ENCODE assay signal across 18 cellular contexts in genomic region chr2:34229998-34230397, GRCh38.
DNase-seq lines count a peak whose midpoint lies in the region; ATAC-seq and TF ChIP-seq lines count a peak whose summit lies in the region.
"Had no signal": no experiment of that assay in that cellular context is flagged by ENCODE, and none has a peak within 500 bp of the region (broad histone marks: within the 10 kb centered on the region; RNA-seq: fewer than 3 reads in every experiment).

No MANE protein-coding gene starts in this region.

- no peaks in the 10 kb centered on the region for H3K27me3 ChIP-seq in KMS-11 (ENCODE audit: insufficient read depth, low read depth)
- H3K27me3 ChIP-seq in WERI-Rb-1 (ENCODE audit: insufficient read depth, low read depth, severe bottlenecking), result no peaks in the 10 kb centered on the region
- H3K27me3 ChIP-seq in lower lobe of right lung (ENCODE audit: low read depth), result no peaks in the 10 kb centered on the region
- no peaks in the 10 kb centered on the region for H3K27me3 ChIP-seq in upper lobe of right lung

- no peaks in the 10 kb centered on the region for H3K9me3 ChIP-seq in WERI-Rb-1 (ENCODE audit: severe bottlenecking)
- H3K9me3 ChIP-seq in lower lobe of right lung, result no peaks in the 10 kb centered on the region
- no peaks in the 10 kb centered on the region for H3K9me3 ChIP-seq in upper lobe of right lung

- intact Hi-C loops in lower lobe of right lung (cut with DNase I), result no loop called here
- intact Hi-C loops in upper lobe of right lung (cut with DNase I), result no loop called here

- peak overlapping the region; percentile 6; the same call in 1 of the 2 replicates for H3K27ac ChIP-seq in KMS-11
- H3K27ac ChIP-seq in WERI-Rb-1, result no peak overlapping the region
- no peak overlapping the region for H3K27ac ChIP-seq in lower lobe of right lung
- H3K27ac ChIP-seq in upper lobe of right lung, result no peak overlapping the region
- H3K27ac ChIP-seq: HL-60, SK-N-MC had no signal

- H2AFZ ChIP-seq in KMS-11 (ENCODE audit: low read depth), result peak overlapping the region; percentile 20; the same call in 1 of the 2 replicates

- no peak overlapping the region for H3K9ac ChIP-seq in KMS-11

- no peaks in the 10 kb centered on the region for H3K36me3 ChIP-seq in KMS-11 (ENCODE audit: insufficient read depth)
- no peaks in the 10 kb centered on the region for H3K36me3 ChIP-seq in WERI-Rb-1
- H3K36me3 ChIP-seq in lower lobe of right lung, result no peaks in the 10 kb centered on the region
- no peaks in the 10 kb centered on the region for H3K36me3 ChIP-seq in upper lobe of right lung

- ATAC-seq in lower lobe of right lung (peak; percentile 93 to 94), upper lobe of right lung (peak; percentile 97), HG02973 (IDR thresholded peaks at IDR 0.05; ENCODE audit: unreplicated experiment) (no peak)
- ATAC-seq: Panc1 had no signal

- no peaks in the 10 kb centered on the region for H3K79me2 ChIP-seq in KMS-11 (ENCODE audit: insufficient read depth, low read depth)

- TF ChIP-seq CTCF in KMS-11 (conservative IDR thresholded peaks at IDR 0.05; ENCODE audit: low read depth, low read length) (no peak), WERI-Rb-1 (IDR thresholded peaks at IDR 0.05; ENCODE audit: low read depth, low read length) (no peak), lower lobe of right lung (IDR thresholded peaks at IDR 0.05) (no peak), upper lobe of right lung (IDR thresholded peaks at IDR 0.05) (no peak)

- no peaks in the 10 kb centered on the region for H4K20me1 ChIP-seq in KMS-11 (ENCODE audit: insufficient read depth)

- DNase-seq in WERI-Rb-1 (peak; percentile 17), lower lobe of right lung (peak; percentile 49), upper lobe of right lung (no peak), SW 1271 (lab: John Stamatoyannopoulos, UW) (no peak), AG08395 (ENCODE audit: low spot score) (no peak)
- DNase-seq: ACHN, Calu3, H9, MV-4-11, NCI-H1417, NCI-H187 treated with DMSO at 0.1 percent for 48 hours, NCI-H510A, Right ventricle myocardium superior had no signal

- peak overlapping the region; percentile 31 for H3K4me2 ChIP-seq in KMS-11

- H3K4me1 ChIP-seq in KMS-11 (ENCODE audit: low read depth, poor library complexity, severe bottlenecking), result peaks cover 46% of the 10 kb centered on the region
- no peaks in the 10 kb centered on the region for H3K4me1 ChIP-seq in lower lobe of right lung
- peaks cover 4% of the 10 kb centered on the region for H3K4me1 ChIP-seq in upper lobe of right lung

- no peak overlapping the region for H3K4me3 ChIP-seq in KMS-11 (IDR thresholded peaks at IDR 0.05; ENCODE audit: insufficient read depth, low read depth, low read length)
- H3K4me3 ChIP-seq in WERI-Rb-1 (ENCODE audit: low read depth, low read length), result no peak overlapping the region
- no peak overlapping the region for H3K4me3 ChIP-seq in lower lobe of right lung
- no peak overlapping the region for H3K4me3 ChIP-seq in upper lobe of right lung
- H3K4me3 ChIP-seq: SK-N-MC had no signal

Comparison
In these comparisons a context has a peak if more than half of its experiments do, and no peak if none do; other contexts are left out.
1. DNase-seq: peak in WERI-Rb-1 (single experiment) and lower lobe of right lung (single experiment); none in upper lobe of right lung (single experiment), SW 1271 (0 of 2) and AG08395 (single experiment).